5 cellular contexts compared by ENCODE assay signal in genomic region chr21:42078247-42079007, GRCh38. TPM values are rescaled to one million over a fixed set of nuclear protein-coding genes. Genes with fewer than 3 reads are reported as not detected.
"Had no signal": no experiment of that assay in that cellular context is flagged by ENCODE, and none has a peak within 500 bp of the region (broad histone marks: within the 10 kb centered on the region; RNA-seq: fewer than 3 reads in every experiment).

No MANE protein-coding gene starts in this region.

RNA-seq across cellular contexts. Expression of gene UMODL1, which starts 7.3 kb away (rescaled TPM):
- total RNA-seq: K562, M059J, PC-9, RPMI7951, SJSA1 had no signal
- polyA plus RNA-seq: K562 had no signal
